Comparison of ENCODE assay signal across 23 cellular contexts in genomic region chr20:37504404-37505096, GRCh38. TPM values are rescaled to one million over a fixed set of nuclear protein-coding genes. Genes with fewer than 3 reads are reported as not detected.
DNase-seq lines count a peak whose midpoint lies in the region; ATAC-seq, FAIRE-seq and TF ChIP-seq lines count a peak whose summit lies in the region.
"Had no signal": no experiment of that assay in that cellular context is flagged by ENCODE, and none has a peak within 500 bp of the region (broad histone marks: within the 10 kb centered on the region; RNA-seq: fewer than 3 reads in every experiment).

No MANE protein-coding gene starts in this region.

- dilution Hi-C loops in IMR-90 (cut with HindIII; ENCODE audit: low sequenced_read_pairs, unreplicated experiment) = no loop called here

- intact Hi-C loops in IMR-90 (cut with micrococcal nuclease) = no loop called here
- intact Hi-C loops in GM12878 (cut with micrococcal nuclease; ENCODE audit: unreplicated experiment) = no loop called here

- POLR2A ChIA-PET in IMR-90 (lab: Charles Lee; ENCODE audit: unreplicated experiment) (no interaction called here), GM12878 (lab: Charles Lee) (no interaction called here)

- H3K18ac ChIP-seq in IMR-90 (ENCODE audit: low read depth, low read length) = no peak overlapping the region

- H2BK5ac ChIP-seq in IMR-90 (ENCODE audit: low read depth, low read length, poor library complexity, severe bottlenecking) = no peak overlapping the region

- H2BK20ac ChIP-seq in IMR-90 (ENCODE audit: low read depth, low read length) = no peak overlapping the region

- BruUV-seq in IMR-90 (replicated peaks; lab: Mats Ljungman, UMichigan) (no TSS peak), GM12878 (replicated peaks; lab: Mats Ljungman, UMichigan) (no TSS peak)

- H3K27me3 ChIP-seq in IMR-90 (ENCODE audit: control insufficient read depth, insufficient read depth, low read length) (no peaks in the 10 kb centered on the region), GM12878 (replicated peaks in 1 of 2; ENCODE audit: control insufficient read depth in 2 of 2, insufficient read depth in 2 of 2, low read length in 1 of 2) (no peaks in the 10 kb centered on the region)
- H3K27me3 ChIP-seq: BLaER1, gastrocnemius medialis, left lung, right atrium auricular region, tibial nerve had no signal

- no peak for TF ChIP-seq RAD21 in IMR-90 (IDR thresholded peaks at IDR 0.05; ENCODE audit: low read length)
- TF ChIP-seq RAD21 in GM12878 (IDR thresholded peaks at IDR 0.05; ENCODE audit: insufficient read depth, low read depth, low read length) = no peak

- H3K9ac ChIP-seq in IMR-90 (ENCODE audit: low read depth, low read length) = no peak overlapping the region
- H3K9ac ChIP-seq in GM12878 (ENCODE audit: control insufficient read depth, insufficient read depth, low read length) = no peak overlapping the region
- H3K9ac ChIP-seq: BLaER1, KMS-11 had no signal

- RAD21 ChIA-PET in GM12878 (lab: Charles Lee; ENCODE audit: unreplicated experiment) = no interaction called here

- H4K8ac ChIP-seq in IMR-90 (ENCODE audit: low read depth in 2 of 2, low read length in 2 of 2) = no peak overlapping the region

- no peak overlapping the region for H3K56ac ChIP-seq in IMR-90 (ENCODE audit: extremely low read depth, insufficient read depth, low read length)

- SMC1A ChIA-PET in GM12878 (lab: Charles Lee; ENCODE audit: uncharacterized antibody, unreplicated experiment) = interaction anchor here (1.3 kb wide), 1 partner anchor 239 kb away, joined by 3 read pairs; no protein-coding TSS in a partner anchor

- in situ Hi-C loops in IMR-90 (cut with MboI; ENCODE audit: low sequenced_read_pairs) = no loop called here
- in situ Hi-C loops in GM12878 (cut with MboI) = no loop called here

- H3K14ac ChIP-seq in IMR-90 (replicated peaks; ENCODE audit: low read depth, low read length) = no peak overlapping the region

- no peak for FAIRE-seq in GM12878 (lab: Jason Lieb, UNC)

- H3K4me2 ChIP-seq in IMR-90 (ENCODE audit: low read depth, low read length) (no peak overlapping the region), GM12878 (ENCODE audit: control insufficient read depth, insufficient read depth) (no peak overlapping the region)
- H3K4me2 ChIP-seq: BLaER1, KMS-11 had no signal

- no peak overlapping the region for H2BK15ac ChIP-seq in IMR-90 (ENCODE audit: low read depth, low read length)

- no peak for TF ChIP-seq CTCF in IMR-90 (conservative IDR thresholded peaks at IDR 0.05; ENCODE audit: low read depth, low read length)
- no peak for TF ChIP-seq CTCF in GM12878 (IDR thresholded peaks at IDR 0.05 in 2 of 3, conservative IDR thresholded peaks at IDR 0.05 in 1 of 3; ENCODE audit: control insufficient read depth in 2 of 3, extremely low read depth in 1 of 3, insufficient read depth in 1 of 3, low read depth in 3 of 3, low read length in 3 of 3)

- no peak overlapping the region for H3K23ac ChIP-seq in IMR-90 (ENCODE audit: low read depth, low read length)

- ATAC-seq in IMR-90 (ENCODE audit: low read depth) (peak; percentile 16), GM12878 (no peak)
- no peak for ATAC-seq in activated CD4-positive, CD25-positive, alpha-beta regulatory T cell treated with anti-CD3 and anti-CD28 coated beads, Interleukin-2, amount 50 U/mL, for 24 hours
- ATAC-seq: left lung; mucosa of descending colon; stimulated activated naive B cell treated with anti-CD40 and anti-IgM and Interleukin-4, amounts not matched to agents 10 μg/mL and 1 μg/mL and 100 μg/mL, for 72 hours had no signal

- H4K91ac ChIP-seq in IMR-90 (ENCODE audit: insufficient read depth, low read depth, low read length) = no peak overlapping the region

- TF ChIP-seq EP300 in GM12878 (IDR thresholded peaks at IDR 0.05; ENCODE audit: borderline replicate concordance in 1 of 2, control insufficient read depth in 1 of 2, low read depth in 2 of 2, low read length in 2 of 2) = no peak

- H3K79me1 ChIP-seq in IMR-90 (ENCODE audit: low read depth in 1 of 2, low read length in 2 of 2) = peaks cover 9 to 32% of the 10 kb centered on the region in 2 experiments; a peak in 3 of 4 replicates

- DNase-seq in NCI-H2171 treated with DMSO at 0.1 percent for 48 hours (lab: John Stamatoyannopoulos, UW) (peak; percentile 36), NCI-H2171 (lab: John Stamatoyannopoulos, UW) (no peak), IMR-90 (peak; percentile 13), GM12878 (ENCODE audit: low read depth, low spot score) (no peak), mesenteric fat pad (ENCODE audit: low spot score) (peak; percentile 81), NOMO-1 (lab: John Stamatoyannopoulos, UW; ENCODE audit: unreplicated experiment in 2 of 2) (no peak)
- DNase-seq in effector CD4-positive, alpha-beta T cell = no peak
- DNase-seq: activated CD4-positive, alpha-beta memory T cell treated with anti-CD3 and anti-CD28 coated beads for 36 hours; activated naive CD4-positive, alpha-beta T cell treated with anti-CD3 and anti-CD28 coated beads for 36 hours; erythroblast; gastrocnemius medialis; left lung; mucosa of descending colon; NCI-H1092; NK-92 treated with Interleukin-12 subunit alpha and Interleukin-12 subunit beta, amount 100 ng/mL, for 24 hours; stimulated activated naive B cell treated with anti-CD40 and anti-IgM and Interleukin-4, amounts not matched to agents 10 μg/mL and 1 μg/mL and 100 μg/mL, for 72 hours had no signal

- H4K5ac ChIP-seq in IMR-90 (ENCODE audit: low read depth, low read length) = no peak overlapping the region

- H3K79me2 ChIP-seq in GM12878 (ENCODE audit: control insufficient read depth, insufficient read depth, low read length) = no peaks in the 10 kb centered on the region

- no peak overlapping the region for H2BK120ac ChIP-seq in IMR-90 (ENCODE audit: low read depth, low read length)

- H3K36me3 ChIP-seq in IMR-90 (ENCODE audit: control insufficient read depth, insufficient read depth, low read length) (peaks cover 8% of the 10 kb centered on the region), GM12878 (ENCODE audit: control insufficient read depth in 2 of 2, insufficient read depth in 2 of 2, low read length in 1 of 2) (peaks cover 2 to 4% of the 10 kb centered on the region in 2 experiments; a peak in 2 of 4 replicates)
- H3K36me3 ChIP-seq: BLaER1, gastrocnemius medialis, HAP-1 had no signal

- no peaks in the 10 kb centered on the region for H3K9me3 ChIP-seq in IMR-90 (ENCODE audit: control insufficient read depth, insufficient read depth, low read length)
- H3K9me3 ChIP-seq in GM12878 (replicated peaks; ENCODE audit: control insufficient read depth, insufficient read depth, low read length) = no peaks in the 10 kb centered on the region
- H3K9me3 ChIP-seq: BLaER1, gastrocnemius medialis, HAP-1, left lung, mucosa of descending colon, right atrium auricular region, tibial nerve had no signal

- H3K4me1 ChIP-seq in IMR-90 (ENCODE audit: control insufficient read depth, insufficient read depth, low read length) = peaks cover 2% of the 10 kb centered on the region; the same call in 1 of the 2 replicates
- 0 out of 2 replicates have a peak, but pooled peaks cover 3% of the 10 kb centered on the region for H3K4me1 ChIP-seq in GM12878 (ENCODE audit: control insufficient read depth, insufficient read depth, low read length)
- H3K4me1 ChIP-seq: left lung, right atrium auricular region, tibial nerve had no signal

- H3K4me3 ChIP-seq in IMR-90 (ENCODE audit: insufficient read depth, low read depth, low read length) (no peak overlapping the region), GM12878 (no peak overlapping the region)
- H3K4me3 ChIP-seq: BLaER1, gastrocnemius medialis, HAP-1, left lung, mucosa of descending colon, right atrium auricular region, tibial nerve had no signal

- peaks cover 25% of the 10 kb centered on the region for H3K9me1 ChIP-seq in IMR-90 (ENCODE audit: insufficient read depth, low read length)

- TF ChIP-seq POLR2A in IMR-90 (IDR thresholded peaks at IDR 0.05; ENCODE audit: low read depth, low read length) (no peak), GM12878 (IDR thresholded peaks at IDR 0.05; ENCODE audit: low read depth, low read length) (no peak)

- peaks cover 20% of the 10 kb centered on the region; the same call in 1 of the 2 replicates for H4K20me1 ChIP-seq in IMR-90 (ENCODE audit: insufficient read depth, low read length)
- no peaks in the 10 kb centered on the region for H4K20me1 ChIP-seq in GM12878 (ENCODE audit: control insufficient read depth, insufficient read depth)
- H4K20me1 ChIP-seq: BLaER1 had no signal

- no peak overlapping the region for H3K27ac ChIP-seq in IMR-90 (ENCODE audit: insufficient read depth, low read length)
- no peak overlapping the region for H3K27ac ChIP-seq in GM12878 (ENCODE audit: control insufficient read depth, insufficient read depth)
- H3K27ac ChIP-seq: BLaER1, KMS-11, left lung, right atrium auricular region, tibial nerve had no signal

- no peak overlapping the region for H2AFZ ChIP-seq in IMR-90 (replicated peaks; ENCODE audit: low read length, poor library complexity)
- H2AFZ ChIP-seq in GM12878 (ENCODE audit: control insufficient read depth, low read depth, low read length) = no peak overlapping the region

- H3K4ac ChIP-seq in IMR-90 (ENCODE audit: low read depth, low read length) = no peak overlapping the region

- CTCF ChIA-PET in IMR-90 (lab: Yijun Ruan, JAX) (no interaction called here), GM12878 (lab: Yijun Ruan, JAX) (no interaction called here)

- no peak overlapping the region for H2AK5ac ChIP-seq in IMR-90 (ENCODE audit: low read depth, low read length)

- no peak overlapping the region for H2AK9ac ChIP-seq in IMR-90 (replicated peaks; ENCODE audit: low read depth, low read length, poor library complexity)

- WGBS in IMR-90 (ENCODE audit: extremely low coverage in 2 of 2, insufficient read length in 1 of 2), 2 experiments = 14% methylated on average over 1 of the region's 3 CpGs; no CpG with 5 or more reads in 1 of the 2 experiments
- 52% methylated on average over 3 of the region's 3 CpGs for WGBS in GM12878 (ENCODE audit: insufficient coverage, insufficient replicate concordance, low lambda C conversion rate, missing lambda C conversion rate)

RNA-seq across cellular contexts. Expression of gene NNAT, which starts 16.5 kb away (rescaled TPM):
- 2.0 and 2.8 TPM in 2 replicates for total RNA-seq in IMR-90 (2012; rRNA removed)
- polyA plus RNA-seq in IMR-90 (2012; rRNA removed) = 6.5 and 8.2 TPM in 2 replicates
- 5.9 and 12.0 TPM in 2 replicates for polyA plus RNA-seq in IMR-90 (2012; cell fraction: cytosol; rRNA removed)
- polyA plus RNA-seq in IMR-90 (2012; cell fraction: nucleus; rRNA removed; ENCODE audit: low replicate concordance) = 3.6 and 4.7 TPM in 2 replicates
- total RNA-seq in GM12878 (2013; cell fraction: nucleolus; rRNA removed) = not detected in 2 replicates
- not detected in 2 replicates for total RNA-seq in GM12878 (2014; rRNA removed)
- not detected in 2 replicates for total RNA-seq in GM12878 (2014; rRNA removed; fragmentation: Illumina TruSeq; extraction: Trizol)
- total RNA-seq in GM12878 (2021) = not detected in 2 replicates
- 1.6 TPM for polyA plus RNA-seq in GM12878 (2011; ENCODE audit: low read depth)
- not detected in 2 replicates for polyA plus RNA-seq in GM12878 (2011; rRNA removed)
- 0.07 TPM in 1 of 2 replicates, not detected in the other for polyA plus RNA-seq in GM12878 (2011; cell fraction: cytosol; rRNA removed)
- polyA plus RNA-seq in GM12878 (2011; cell fraction: nucleus; rRNA removed) = not detected in 2 replicates
- polyA plus RNA-seq in GM12878 (2012) = 0.79 and 1.3 TPM in 2 replicates
- not detected in 2 replicates for polyA plus RNA-seq in GM12878 (2014; fragmentation: Illumina TruSeq; extraction: Trizol)
- not detected for polyA plus RNA-seq in GM12878 (2014; fragmentation: Nextera tagmentation; extraction: Ambion mirVana)
- polyA plus RNA-seq in GM12878 (2014; rRNA removed) = 0.22 TPM in 1 of 2 replicates, not detected in the other
- under 1 TPM; 0.42 to 0.99 TPM for polyA plus RNA-seq in GM12878 (2016; fragmentation: Nextera tagmentation; extraction: Ambion mirVana)
- not detected in 2 replicates for polyA minus RNA-seq in GM12878 (2011; rRNA and poly(A)+ RNA removed)
- polyA minus RNA-seq in GM12878 (2011; cell fraction: cytosol; rRNA and poly(A)+ RNA removed) = not detected in 2 replicates
- not detected in 2 replicates for polyA minus RNA-seq in GM12878 (2011; cell fraction: nucleus; rRNA and poly(A)+ RNA removed)
- total RNA-seq in mesenteric fat pad = 27.3 TPM
- total RNA-seq: A172 had no signal

RNA-seq across cellular contexts. Expression of gene BLCAP, which starts 23.1 kb away (rescaled TPM):
- total RNA-seq in IMR-90 (2012; rRNA removed) (17.7 and 23.3 TPM in 2 replicates), GM12878 (2014; rRNA removed) (37.2 and 39.1 TPM in 2 replicates), GM12878 (2014; rRNA removed; fragmentation: Illumina TruSeq; extraction: Trizol) (29.4 and 30.0 TPM in 2 replicates), GM12878 (2021) (42.0 and 51.2 TPM in 2 replicates), mesenteric fat pad (148 TPM)
- polyA plus RNA-seq in IMR-90 (2012; rRNA removed) (65.6 and 67.3 TPM in 2 replicates), GM12878 (2011; rRNA removed) (54.7 and 58.9 TPM in 2 replicates), GM12878 (2014; fragmentation: Illumina TruSeq; extraction: Trizol) (44.1 and 44.3 TPM in 2 replicates), GM12878 (2014; fragmentation: Nextera tagmentation; extraction: Ambion mirVana) (10 to 100 TPM; 24.6 to 37.7 TPM), GM12878 (2014; rRNA removed) (48.9 and 50.6 TPM in 2 replicates), GM12878 (2016; fragmentation: Nextera tagmentation; extraction: Ambion mirVana) (10 to 100 TPM; 60.1 to 62.3 TPM)
- polyA plus RNA-seq in IMR-90 (2012; cell fraction: cytosol; rRNA removed) = 46.2 and 50.5 TPM in 2 replicates
- polyA plus RNA-seq in IMR-90 (2012; cell fraction: nucleus; rRNA removed; ENCODE audit: low replicate concordance) = 35.5 and 80.8 TPM in 2 replicates
- 50.2 and 57.6 TPM in 2 replicates for total RNA-seq in GM12878 (2013; cell fraction: nucleolus; rRNA removed)
- 20.7 TPM for polyA plus RNA-seq in GM12878 (2011; ENCODE audit: low read depth)
- 57.9 and 62.7 TPM in 2 replicates for polyA plus RNA-seq in GM12878 (2011; cell fraction: cytosol; rRNA removed)
- 48.9 and 49.3 TPM in 2 replicates for polyA plus RNA-seq in GM12878 (2011; cell fraction: nucleus; rRNA removed)
- 28.8 and 30.5 TPM in 2 replicates for polyA plus RNA-seq in GM12878 (2012)
- 39.9 and 46.5 TPM in 2 replicates for polyA minus RNA-seq in GM12878 (2011; rRNA and poly(A)+ RNA removed)
- polyA minus RNA-seq in GM12878 (2011; cell fraction: cytosol; rRNA and poly(A)+ RNA removed) = 12.3 and 13.3 TPM in 2 replicates
- polyA minus RNA-seq in GM12878 (2011; cell fraction: nucleus; rRNA and poly(A)+ RNA removed) = 14.4 and 29.0 TPM in 2 replicates

Comparison
In these comparisons a context has a peak if more than half of its experiments do, and no peak if none do; other contexts are left out.
1. DNase-seq: peak in NCI-H2171 treated with DMSO at 0.1 percent for 48 hours (single experiment), IMR-90 (single experiment) and mesenteric fat pad (single experiment); none in NCI-H2171 (single experiment), GM12878 (single experiment), effector CD4-positive, alpha-beta T cell (single experiment) and NOMO-1 (0 of 2).